In the genomic region with DNA sequence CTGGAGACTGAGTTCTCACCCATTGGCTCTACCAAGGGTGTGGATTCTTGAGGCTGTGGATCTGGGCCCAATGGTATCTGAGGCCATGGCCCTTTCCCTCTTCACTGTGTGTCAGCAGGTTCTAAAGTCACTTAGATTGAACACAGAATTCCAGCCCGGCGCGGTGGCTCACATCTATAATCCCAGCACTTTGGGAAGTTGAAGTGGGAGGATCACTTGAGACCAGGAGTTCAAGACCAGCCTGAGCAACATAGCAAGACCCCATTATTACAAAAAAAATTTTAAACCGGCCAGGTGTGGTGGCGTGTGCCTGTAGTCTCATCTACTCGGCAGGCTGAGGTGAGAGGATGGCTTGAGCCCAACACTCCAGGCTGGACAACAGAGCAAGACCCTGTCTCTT, we compare ENCODE assay signal across 26 cellular contexts. TPM values are rescaled to one million over a fixed set of nuclear protein-coding genes. Genes with fewer than 3 reads are reported as not detected.
DNase-seq lines count a peak whose midpoint lies in the region; ATAC-seq, FAIRE-seq and TF ChIP-seq lines count a peak whose summit lies in the region.
"Had no signal": no experiment of that assay in that cellular context is flagged by ENCODE, and none has a peak within 500 bp of the region (broad histone marks: within the 10 kb centered on the region; RNA-seq: fewer than 3 reads in every experiment).

No MANE protein-coding gene starts in this region.

- H3K18ac ChIP-seq in mesendoderm (ENCODE audit: low read length): no peak overlapping the region

- no peaks in the 10 kb centered on the region for H3K79me2 ChIP-seq in K562 (ENCODE audit: control insufficient read depth, insufficient read depth, low read length)
- no peaks in the 10 kb centered on the region for H3K79me2 ChIP-seq in endothelial cell of umbilical vein (ENCODE audit: control insufficient read depth, insufficient read depth, low read length)
- no peaks in the 10 kb centered on the region for H3K79me2 ChIP-seq in mesendoderm (ENCODE audit: control insufficient read depth, insufficient read depth, low read length)

- no peaks in the 10 kb centered on the region for H3K9me3 Mint-ChIP-seq in activated T-cell treated with anti-CD3 and anti-CD28 coated beads, Interleukin-2, amount 50 U/mL, for 24 hours
- H3K9me3 Mint-ChIP-seq in stimulated activated naive B cell treated with anti-CD40 and anti-IgM and Interleukin-4, amounts not matched to agents 10 μg/mL and 1 μg/mL and 100 μg/mL, for 72 hours: no peaks in the 10 kb centered on the region
- H3K9me3 Mint-ChIP-seq: CD4-positive, alpha-beta T cell; CD8-positive, alpha-beta T cell had no signal

- TF ChIP-seq EP300 in K562 (IDR thresholded peaks at IDR 0.05; ENCODE audit: low read length): no peak

- no peak for TF ChIP-seq RAD21 in K562 (CRISPR knock-in tag; conservative IDR thresholded peaks at IDR 0.05 in 1 of 2, IDR thresholded peaks at IDR 0.05 in 1 of 2)

- peaks cover 7% of the 10 kb centered on the region for H3K4me1 Mint-ChIP-seq in activated T-cell treated with anti-CD3 and anti-CD28 coated beads, Interleukin-2, amount 50 U/mL, for 24 hours (ENCODE audit: low read depth)
- H3K4me1 Mint-ChIP-seq in stimulated activated naive B cell treated with anti-CD40 and anti-IgM and Interleukin-4, amounts not matched to agents 10 μg/mL and 1 μg/mL and 100 μg/mL, for 72 hours: peaks cover 3 to 4% of the 10 kb centered on the region in 2 donors

- BruUV-seq in K562 (replicated peaks; lab: Mats Ljungman, UMichigan) (no TSS peak), endothelial cell of umbilical vein (replicated peaks; lab: Mats Ljungman, UMichigan) (no TSS peak)

- no peak overlapping the region for H4K5ac ChIP-seq in mesendoderm (ENCODE audit: low read length)

- H3K4me2 ChIP-seq in K562 (ENCODE audit: insufficient read depth, low read length) (no peak overlapping the region), endothelial cell of umbilical vein (ENCODE audit: insufficient read depth, low read length) (no peak overlapping the region), mesendoderm (ENCODE audit: low read length) (no peak overlapping the region)
- H3K4me2 ChIP-seq: A549; BLaER1 treated with 17β-estradiol and CSF1 and Interleukin-3, amounts not matched to agents 10 nM and 100 nM had no signal

- H3K27ac ChIP-seq in K562 (ENCODE audit: extremely low read depth, low read depth, low read length) (no peak overlapping the region), endothelial cell of umbilical vein (ENCODE audit: insufficient read depth, low read depth, low read length) (peak overlapping the region; percentile 30), mesendoderm (ENCODE audit: low read depth, low read length) (no peak overlapping the region)
- H3K27ac ChIP-seq: 22Rv1; A549; BLaER1 treated with 17β-estradiol and CSF1 and Interleukin-3, amounts not matched to agents 10 nM and 100 nM; C4-2B had no signal

- H3K79me1 ChIP-seq in mesendoderm (ENCODE audit: low read length): no peaks in the 10 kb centered on the region

- no peak overlapping the region for H3K9ac ChIP-seq in K562 (ENCODE audit: insufficient read depth in 1 of 2, low read depth in 2 of 2, low read length in 2 of 2)
- no peak overlapping the region for H3K9ac ChIP-seq in endothelial cell of umbilical vein (replicated peaks; ENCODE audit: extremely low read depth, insufficient read depth, low read length)
- no peak overlapping the region for H3K9ac ChIP-seq in mesendoderm (ENCODE audit: low read length)
- H3K9ac ChIP-seq: BLaER1 treated with 17β-estradiol and CSF1 and Interleukin-3, amounts not matched to agents 10 nM and 100 nM had no signal

- no peaks in the 10 kb centered on the region for H3K36me3 Mint-ChIP-seq in activated T-cell treated with anti-CD3 and anti-CD28 coated beads, Interleukin-2, amount 50 U/mL, for 24 hours (ENCODE audit: low read depth)
- H3K36me3 Mint-ChIP-seq in stimulated activated naive B cell treated with anti-CD40 and anti-IgM and Interleukin-4, amounts not matched to agents 10 μg/mL and 1 μg/mL and 100 μg/mL, for 72 hours: no peaks in the 10 kb centered on the region
- H3K36me3 Mint-ChIP-seq: CD8-positive, alpha-beta T cell had no signal

- no peak overlapping the region for H3K4me3 Mint-ChIP-seq in activated T-cell treated with anti-CD3 and anti-CD28 coated beads, Interleukin-2, amount 50 U/mL, for 24 hours
- no peak overlapping the region for H3K4me3 Mint-ChIP-seq in stimulated activated naive B cell treated with anti-CD40 and anti-IgM and Interleukin-4, amounts not matched to agents 10 μg/mL and 1 μg/mL and 100 μg/mL, for 72 hours
- H3K4me3 Mint-ChIP-seq: B cell; CD4-positive, alpha-beta T cell; CD8-positive, alpha-beta T cell had no signal

- 2% methylated on average over 6 of the region's 6 CpGs for WGBS in K562 (ENCODE audit: insufficient coverage, low coverage, missing lambda C conversion rate)
- WGBS in mesendoderm (ENCODE audit: extremely low coverage, insufficient coverage, low lambda C conversion rate): no CpG with 5 or more reads among the region's 6 CpGs

- H3K4me1 ChIP-seq in K562 (replicated peaks in 1 of 2; ENCODE audit: control insufficient read depth in 2 of 2, insufficient read depth in 2 of 2, low read length in 2 of 2) (peaks cover 0 to 6% of the 10 kb centered on the region in 2 experiments; a peak in 1 of 5 replicates), endothelial cell of umbilical vein (ENCODE audit: control insufficient read depth, extremely low read depth, insufficient read depth, low read length) (peaks cover 77% of the 10 kb centered on the region), mesendoderm (ENCODE audit: control insufficient read depth, low read depth, low read length) (no peaks in the 10 kb centered on the region)
- H3K4me1 ChIP-seq: A549; BLaER1 treated with 17β-estradiol and CSF1 and Interleukin-3, amounts not matched to agents 10 nM and 100 nM; Caco-2 had no signal

- no peak overlapping the region for H2BK15ac ChIP-seq in mesendoderm (replicated peaks; ENCODE audit: low read depth)

- POLR2A ChIA-PET in K562 (lab: Yijun Ruan, JAX): no interaction called here
- POLR2A ChIA-PET in endothelial cell of umbilical vein (lab: Charles Lee): interaction anchor here (1.9 kb wide), 1 partner anchor 66 kb away, joined by 6 read pairs; the partner anchor contains the start of gene APLN

- H3K27me3 ChIP-seq in K562 (ENCODE audit: control insufficient read depth in 2 of 2, insufficient read depth in 2 of 2, low read length in 2 of 2) (peaks cover 7 to 27% of the 10 kb centered on the region in 2 experiments), endothelial cell of umbilical vein (ENCODE audit: control insufficient read depth in 2 of 2, insufficient read depth in 2 of 2, low read length in 2 of 2) (no peaks in the 10 kb centered on the region), mesendoderm (ENCODE audit: insufficient read depth, low read length, poor library complexity) (no peaks in the 10 kb centered on the region)

- H3K27ac Mint-ChIP-seq in activated T-cell treated with anti-CD3 and anti-CD28 coated beads, Interleukin-2, amount 50 U/mL, for 24 hours: no peak overlapping the region
- H3K27ac Mint-ChIP-seq in stimulated activated naive B cell treated with anti-CD40 and anti-IgM and Interleukin-4, amounts not matched to agents 10 μg/mL and 1 μg/mL and 100 μg/mL, for 72 hours: no peak overlapping the region
- H3K27ac Mint-ChIP-seq: B cell; CD4-positive, alpha-beta T cell; CD8-positive, alpha-beta T cell had no signal

- H3K27me3 Mint-ChIP-seq in activated T-cell treated with anti-CD3 and anti-CD28 coated beads, Interleukin-2, amount 50 U/mL, for 24 hours: peaks cover 23% of the 10 kb centered on the region
- peaks cover 0 to 12% of the 10 kb centered on the region in 2 donors for H3K27me3 Mint-ChIP-seq in stimulated activated naive B cell treated with anti-CD40 and anti-IgM and Interleukin-4, amounts not matched to agents 10 μg/mL and 1 μg/mL and 100 μg/mL, for 72 hours
- H3K27me3 Mint-ChIP-seq: B cell; CD4-positive, alpha-beta T cell had no signal

- no peak overlapping the region for H2BK120ac ChIP-seq in mesendoderm (ENCODE audit: low read depth, low read length)

- TF ChIP-seq CTCF in K562 (IDR thresholded peaks at IDR 0.05 in 2 of 3, conservative IDR thresholded peaks at IDR 0.05 in 1 of 3; ENCODE audit: insufficient read depth in 2 of 3, low read depth in 1 of 3, low read length in 3 of 3) (no peak), endothelial cell of umbilical vein (IDR thresholded peaks at IDR 0.05; ENCODE audit: extremely low read depth in 1 of 2, insufficient read depth in 1 of 2, low read depth in 1 of 2, low read length in 2 of 2) (no peak)

- H3K36me3 ChIP-seq in K562 (ENCODE audit: control insufficient read depth, insufficient read depth, low read length) (no peaks in the 10 kb centered on the region), endothelial cell of umbilical vein (ENCODE audit: control insufficient read depth in 2 of 2, extremely low read depth in 1 of 2, insufficient read depth in 2 of 2, low read length in 2 of 2) (no peaks in the 10 kb centered on the region), mesendoderm (ENCODE audit: control insufficient read depth, insufficient read depth, low read length) (no peaks in the 10 kb centered on the region)
- H3K36me3 ChIP-seq: BLaER1 treated with 17β-estradiol and CSF1 and Interleukin-3, amounts not matched to agents 10 nM and 100 nM had no signal

- in situ Hi-C loops in K562 (cut with MboI) (no loop called here), KBM-7 (cut with MboI; ENCODE audit: low pct_unique_long_range_greater_than_20kb, low sequenced_read_pairs) (no loop called here)

- FAIRE-seq in K562 (lab: Jason Lieb, UNC) (no peak), endothelial cell of umbilical vein (lab: Jason Lieb, UNC) (peak; percentile 15)
- FAIRE-seq: A549, D721Med, G401.6, GM12891, GM19239 had no signal

- DNase-seq in activated T-cell treated with anti-CD3 and anti-CD28 coated beads, Interleukin-2, amount 50 U/mL, for 24 hours: peak; percentile 9
- no peak for DNase-seq in activated T-cell treated with anti-CD3 and anti-CD28 coated beads, Interleukin-2, amount 50 U/mL, for 48 hours
- no peak for DNase-seq in K562 (ENCODE audit: extremely low read depth in 1 of 4, low spot score in 3 of 4)
- no peak for DNase-seq in endothelial cell of umbilical vein (ENCODE audit: low read depth, low spot score)
- no peak for DNase-seq in mesendoderm
- no peak for DNase-seq in KBM-7
- DNase-seq in activated CD8-positive, alpha-beta memory T cell treated with anti-CD3 and anti-CD28 coated beads, Interleukin-2, amount 50 U/mL, for 48 hours: no peak
- DNase-seq in stimulated activated naive B cell treated with anti-CD40 and anti-IgM and Interleukin-4, amounts not matched to agents 10 μg/mL and 1 μg/mL and 100 μg/mL, for 72 hours: no peak
- DNase-seq: AML-193; Caco-2; Calu3; CD4-positive, alpha-beta T cell; CD8-positive, alpha-beta T cell; DMS79 treated with DMSO at 0.1 percent for 48 hours; GF-D8 had no signal

- H2AFZ ChIP-seq in K562 (ENCODE audit: low read depth, low read length) (no peak overlapping the region), endothelial cell of umbilical vein (ENCODE audit: low read depth, low read length) (no peak overlapping the region)

- H3K4ac ChIP-seq in mesendoderm (ENCODE audit: low read depth, low read length): no peak overlapping the region

- H3K4me3 ChIP-seq in K562 (no peak overlapping the region), endothelial cell of umbilical vein (replicated peaks in 1 of 3; ENCODE audit: insufficient read depth in 1 of 3, low read depth in 1 of 3, low read length in 3 of 3) (no peak overlapping the region), mesendoderm (ENCODE audit: low read length) (no peak overlapping the region)
- H3K4me3 ChIP-seq: A549; BLaER1 treated with 17β-estradiol and CSF1 and Interleukin-3, amounts not matched to agents 10 nM and 100 nM had no signal

- H2AK5ac ChIP-seq in mesendoderm (ENCODE audit: low read length): no peak overlapping the region

- H3K23ac ChIP-seq in mesendoderm (ENCODE audit: low read length): no peak overlapping the region

- CTCF ChIA-PET in K562 (lab: Yijun Ruan, JAX; ENCODE audit: low intra/inter-chr PET ratio) (no interaction called here), endothelial cell of umbilical vein (lab: Charles Lee) (interaction anchor here (1.6 to 2.3 kb wide), 2 partner anchors 55 to 66 kb away, joined by 6 to 9 read pairs; partner anchors contain the start of gene APLN)

- H3K9me3 ChIP-seq in K562 (replicated peaks; ENCODE audit: control insufficient read depth, insufficient read depth, low read depth, low read length) (no peaks in the 10 kb centered on the region), endothelial cell of umbilical vein (replicated peaks; ENCODE audit: control insufficient read depth, insufficient read depth, low read length) (no peaks in the 10 kb centered on the region)
- H3K9me3 ChIP-seq: A549; BLaER1 treated with 17β-estradiol and CSF1 and Interleukin-3, amounts not matched to agents 10 nM and 100 nM; Caco-2 had no signal

- H4K20me1 ChIP-seq in K562 (replicated peaks; ENCODE audit: control insufficient read depth, insufficient read depth, low read length): no peaks in the 10 kb centered on the region
- H4K20me1 ChIP-seq in endothelial cell of umbilical vein (replicated peaks; ENCODE audit: control insufficient read depth, extremely low read depth, insufficient read depth, low read length): no peaks in the 10 kb centered on the region
- H4K20me1 ChIP-seq: BLaER1 treated with 17β-estradiol and CSF1 and Interleukin-3, amounts not matched to agents 10 nM and 100 nM had no signal

- peak overlapping the region; percentile 15 for H3K56ac ChIP-seq in mesendoderm (ENCODE audit: low read length)

- no peak overlapping the region for H4K8ac ChIP-seq in mesendoderm (ENCODE audit: low read depth, low read length)

- no peak for TF ChIP-seq POLR2A in K562 (conservative IDR thresholded peaks at IDR 0.05)
- TF ChIP-seq POLR2A in endothelial cell of umbilical vein (IDR thresholded peaks at IDR 0.05; ENCODE audit: low read depth, low read length): no peak

- dilution Hi-C loops in endothelial cell of umbilical vein (cut with MboI; ENCODE audit: extremely low pct_ligation_motif_present, low sequenced_read_pairs): no loop called here

- H3K9me1 ChIP-seq in K562 (ENCODE audit: control insufficient read depth, insufficient read depth, low read length) (no peaks in the 10 kb centered on the region), endothelial cell of umbilical vein (replicated peaks; ENCODE audit: control insufficient read depth, extremely low read depth, insufficient read depth, low read length) (no peaks in the 10 kb centered on the region)

- ATAC-seq in K562: no peak
- no peak for ATAC-seq in stimulated activated naive B cell treated with anti-CD40 and anti-IgM and Interleukin-4, amounts not matched to agents 10 μg/mL and 1 μg/mL and 100 μg/mL, for 72 hours (replicated peaks)
- ATAC-seq: A549; CD8-positive, alpha-beta T cell had no signal

- intact Hi-C loops in K562 (cut with micrococcal nuclease): no loop called here
- intact Hi-C loops in endothelial cell of umbilical vein (cut with micrococcal nuclease): no loop called here

- no peak overlapping the region for H2BK5ac ChIP-seq in mesendoderm (ENCODE audit: low read length)

RNA-seq across cellular contexts. Expression of gene XPNPEP2, which starts 18.0 kb away (rescaled TPM):
- total RNA-seq in K562 (2011; cell fraction: chromatin; rRNA removed; ENCODE audit: low replicate concordance): not detected in 2 replicates
- total RNA-seq in K562 (2011; cell fraction: nucleolus; rRNA removed): not detected in 2 replicates
- not detected in 2 replicates for total RNA-seq in K562 (2011; cell fraction: nucleoplasm; rRNA removed)
- total RNA-seq in K562 (2014; rRNA removed) (not detected in 2 replicates), K562 (2014; rRNA removed; fragmentation: Illumina TruSeq; extraction: Trizol) (not detected in 2 replicates), K562 (2015; rRNA removed; fragmentation: Illumina TruSeq; extraction: Trizol) (not detected in 2 replicates), K562 (2021) (0.04 TPM in 1 of 2 replicates, not detected in the other), endothelial cell of umbilical vein (not detected in 2 replicates)
- polyA plus RNA-seq in K562 (2011; rRNA removed) (0.01 TPM in 1 of 2 replicates, not detected in the other), K562 (2014; fragmentation: Illumina TruSeq; extraction: Trizol) (0.13 TPM in 1 of 2 replicates, not detected in the other), K562 (2014; fragmentation: Nextera tagmentation; extraction: Ambion mirVana) (under 1 TPM in 1 of 2 experiments, not detected in 1; 0.03 TPM), K562 (2014; rRNA removed) (0.19 TPM in 1 of 2 replicates, not detected in the other), endothelial cell of umbilical vein (0.03 and 0.04 TPM in 2 replicates)
- polyA plus RNA-seq in K562 (2011; cell fraction: cytosol; rRNA removed): 0.03 and 0.04 TPM in 2 replicates
- polyA plus RNA-seq in K562 (2011; cell fraction: nucleus; rRNA removed): not detected in 2 replicates
- polyA plus RNA-seq in K562 (2012): 0.05 and 0.11 TPM in 2 replicates
- polyA minus RNA-seq in K562 (2011; rRNA and poly(A)+ RNA removed): not detected in 2 replicates
- polyA minus RNA-seq in K562 (2011; cell fraction: cytosol; rRNA and poly(A)+ RNA removed): not detected in 2 replicates
- not detected in 2 replicates for polyA minus RNA-seq in K562 (2011; cell fraction: nucleus; rRNA and poly(A)+ RNA removed)
- 0.01 and 0.04 TPM in 2 replicates for polyA plus RNA-seq in endothelial cell of umbilical vein (2011; cell fraction: cytosol; rRNA removed)
- polyA plus RNA-seq in endothelial cell of umbilical vein (2011; cell fraction: nucleus; rRNA removed): 0.07 TPM in 1 of 2 replicates, not detected in the other
- polyA plus RNA-seq in endothelial cell of umbilical vein (2012): not detected in 2 replicates
- not detected in 2 replicates for polyA minus RNA-seq in endothelial cell of umbilical vein
- polyA minus RNA-seq in endothelial cell of umbilical vein (2011; cell fraction: cytosol; rRNA and poly(A)+ RNA removed): not detected
- not detected in 2 replicates for polyA minus RNA-seq in endothelial cell of umbilical vein (2011; cell fraction: nucleus; rRNA and poly(A)+ RNA removed)
- 0.22 TPM for polyA plus RNA-seq in mesendoderm (2013, experiment 1 of 2)
- 0.10 TPM for polyA plus RNA-seq in mesendoderm (2013, experiment 2 of 2)
- total RNA-seq: A172, B cell, Calu3 had no signal
- polyA plus RNA-seq: A549 had no signal

RNA-seq across cellular contexts. Expression of gene SASH3, which starts 59.0 kb away (rescaled TPM):
- total RNA-seq in K562 (2011; cell fraction: chromatin; rRNA removed; ENCODE audit: low replicate concordance): not detected in 2 replicates
- total RNA-seq in K562 (2011; cell fraction: nucleolus; rRNA removed): not detected in 2 replicates
- not detected in 2 replicates for total RNA-seq in K562 (2011; cell fraction: nucleoplasm; rRNA removed)
- total RNA-seq in K562 (2014; rRNA removed): 0.08 and 0.14 TPM in 2 replicates
- 0.06 and 0.07 TPM in 2 replicates for total RNA-seq in K562 (2014; rRNA removed; fragmentation: Illumina TruSeq; extraction: Trizol)
- total RNA-seq in K562 (2015; rRNA removed; fragmentation: Illumina TruSeq; extraction: Trizol): 0.72 and 1.1 TPM in 2 replicates
- total RNA-seq in K562 (2021): 0.34 and 0.35 TPM in 2 replicates
- 0.06 and 0.08 TPM in 2 replicates for polyA plus RNA-seq in K562 (2011; rRNA removed)
- 0.04 and 0.06 TPM in 2 replicates for polyA plus RNA-seq in K562 (2011; cell fraction: cytosol; rRNA removed)
- polyA plus RNA-seq in K562 (2011; cell fraction: nucleus; rRNA removed): 0.04 and 0.07 TPM in 2 replicates
- polyA plus RNA-seq in K562 (2012): 0.21 and 0.75 TPM in 2 replicates
- 0.10 and 0.14 TPM in 2 replicates for polyA plus RNA-seq in K562 (2014; fragmentation: Illumina TruSeq; extraction: Trizol)
- under 1 TPM; 0.03 to 0.06 TPM for polyA plus RNA-seq in K562 (2014; fragmentation: Nextera tagmentation; extraction: Ambion mirVana)
- polyA plus RNA-seq in K562 (2014; rRNA removed): 0.08 and 0.13 TPM in 2 replicates
- not detected in 2 replicates for polyA minus RNA-seq in K562 (2011; rRNA and poly(A)+ RNA removed)
- not detected in 2 replicates for polyA minus RNA-seq in K562 (2011; cell fraction: cytosol; rRNA and poly(A)+ RNA removed)
- polyA minus RNA-seq in K562 (2011; cell fraction: nucleus; rRNA and poly(A)+ RNA removed): not detected in 2 replicates
- not detected in 2 replicates for total RNA-seq in endothelial cell of umbilical vein
- polyA plus RNA-seq in endothelial cell of umbilical vein: not detected in 2 replicates
- not detected in 2 replicates for polyA plus RNA-seq in endothelial cell of umbilical vein (2011; cell fraction: cytosol; rRNA removed)
- not detected in 2 replicates for polyA plus RNA-seq in endothelial cell of umbilical vein (2011; cell fraction: nucleus; rRNA removed)
- not detected in 2 replicates for polyA plus RNA-seq in endothelial cell of umbilical vein (2012)
- polyA minus RNA-seq in endothelial cell of umbilical vein: not detected in 2 replicates
- polyA minus RNA-seq in endothelial cell of umbilical vein (2011; cell fraction: cytosol; rRNA and poly(A)+ RNA removed): not detected
- polyA minus RNA-seq in endothelial cell of umbilical vein (2011; cell fraction: nucleus; rRNA and poly(A)+ RNA removed): not detected in 2 replicates
- polyA plus RNA-seq in mesendoderm (2013, experiment 1 of 2): not detected
- polyA plus RNA-seq in mesendoderm (2013, experiment 2 of 2): not detected
- total RNA-seq: A172, Caco-2, Calu3 had no signal
- polyA plus RNA-seq: A549, BJ had no signal
